Comparison of ENCODE assay signal across 23 cellular contexts in the genomic region with DNA sequence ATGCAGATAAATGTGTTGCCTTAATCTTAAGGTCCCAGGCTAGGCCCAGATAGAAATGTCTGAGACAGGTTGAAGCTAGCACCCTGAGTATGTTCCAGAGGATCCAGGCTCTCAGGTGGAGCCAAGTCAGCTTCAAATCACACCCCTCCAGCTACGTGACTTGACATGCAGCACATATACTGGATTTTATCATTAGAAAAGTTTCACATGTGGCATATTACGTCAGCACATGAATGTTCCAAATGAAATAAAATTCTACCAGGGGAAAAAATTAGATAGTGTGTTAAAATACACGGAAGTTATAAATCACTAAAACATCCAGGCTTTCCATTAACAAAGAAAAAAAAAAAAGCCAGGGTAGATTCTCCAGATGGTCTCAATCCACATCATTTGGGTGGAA.
"Had no signal": no experiment of that assay in that cellular context is flagged by ENCODE, and none has a peak within 500 bp of the region (broad histone marks: within the 10 kb centered on the region; RNA-seq: fewer than 3 reads in every experiment).

No MANE protein-coding gene starts in this region.

- H3K27me3 ChIP-seq: SJCRH30 had no signal

- H3K36me3 ChIP-seq: adrenal gland, SJCRH30 had no signal

- H3K9me3 ChIP-seq: adrenal gland, SJCRH30, SK-N-SH had no signal

- ATAC-seq: activated CD8-positive, alpha-beta T cell treated with anti-CD3 and anti-CD28 coated beads, Interleukin-2, amount 10 ng/mL, durations not matched to agents 7 days and 5 days; activated naive CD4-positive, alpha-beta T cell treated with anti-CD3 and anti-CD28 coated beads, Interleukin-2, amount 50 U/mL, for 72 hours; K562; Panc1 had no signal

- H3K4me2 ChIP-seq: SK-N-SH had no signal

- H3K4me3 ChIP-seq: adrenal gland, K562, SJCRH30 had no signal

- H3K4me1 ChIP-seq: adrenal gland, SJCRH30 had no signal

- H3K9ac ChIP-seq: SK-N-SH had no signal

- H3K27ac ChIP-seq: adrenal gland, SJCRH30 had no signal

- DNase-seq: activated CD4-positive, alpha-beta T cell treated with anti-CD3 and anti-CD28 coated beads, Interleukin-2, amount 10 ng/mL, durations not matched to agents 7 days and 5 days; activated CD4-positive, alpha-beta T cell treated with anti-CD3 and anti-CD28 coated beads, Interleukin-2, amount 50 U/mL, for 48 hours; activated CD8-positive, alpha-beta T cell treated with anti-CD3 and anti-CD28 coated beads, Interleukin-2, amount 10 ng/mL, durations not matched to agents 7 days and 5 days; activated gamma-delta T cell treated with Interleukin-2 at 50 U/mL for 16 hours; activated naive CD4-positive, alpha-beta T cell treated with anti-CD3 and anti-CD28 coated beads for 36 hours; activated T-cell treated with anti-CD3 and anti-CD28 coated beads, Interleukin-2, amount 50 U/mL, for 24 hours; adrenal gland; anterior cingulate cortex; caudate nucleus; NCI-H1092 treated with DMSO at 0.1 percent for 48 hours; NCI-H1417; NCI-H146; NCI-H1930; NCI-H2081 treated with DMSO at 0.1 percent for 48 hours; NCI-H226; NCI-H446 treated with DMSO at 0.1 percent for 48 hours; NCI-H524; SHP77; SJCRH30; SK-N-SH had no signal
